Comparison of ENCODE assay signal across 23 cellular contexts in the genomic region with DNA sequence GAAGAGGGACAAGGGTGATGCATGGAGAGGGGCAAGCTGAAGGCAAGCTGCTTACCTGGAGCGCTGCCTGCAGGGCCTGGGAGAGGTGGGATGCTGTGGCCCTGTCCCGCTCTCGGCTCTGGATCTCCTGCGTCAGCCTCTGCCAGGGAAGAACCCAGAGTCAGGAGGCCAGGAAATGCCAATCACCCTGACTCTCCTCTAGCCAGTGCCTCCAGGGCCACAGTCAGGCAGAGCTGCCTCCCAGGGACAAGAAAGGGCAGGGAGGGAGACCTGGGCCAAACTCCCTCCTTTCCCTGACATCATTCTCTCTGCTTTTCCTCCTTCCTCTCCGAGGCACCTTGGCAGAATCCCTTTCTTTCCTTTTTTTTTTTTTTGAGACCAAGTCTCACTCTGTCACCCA. TPM values are rescaled to one million over a fixed set of nuclear protein-coding genes. Genes with fewer than 3 reads are reported as not detected.
DNase-seq lines count a peak whose midpoint lies in the region; ATAC-seq and TF ChIP-seq lines count a peak whose summit lies in the region.
"Had no signal": no experiment of that assay in that cellular context is flagged by ENCODE, and none has a peak within 500 bp of the region (broad histone marks: within the 10 kb centered on the region; RNA-seq: fewer than 3 reads in every experiment).

No MANE protein-coding gene starts in this region.

- H4K20me1 ChIP-seq in osteoblast (ENCODE audit: insufficient read depth, low read length) = no peaks in the 10 kb centered on the region

- WGBS in prostate gland = 77% methylated on average over 5 of the region's 5 CpGs
- 70% methylated on average over 5 of the region's 5 CpGs for WGBS in suprapubic skin

- no peak for TF ChIP-seq EP300 in suprapubic skin (IDR thresholded peaks at IDR 0.05)

- no peak overlapping the region for H3K4me2 ChIP-seq in osteoblast (ENCODE audit: insufficient read depth, low read length)

- TF ChIP-seq CTCF in RWPE1 (conservative IDR thresholded peaks at IDR 0.05; ENCODE audit: low read depth) (no peak), osteoblast (IDR thresholded peaks at IDR 0.05; ENCODE audit: extremely low read depth, low read depth, low read length) (no peak), prostate gland (IDR thresholded peaks at IDR 0.05) (no peak), suprapubic skin (IDR thresholded peaks at IDR 0.05) (no peak)

- no peaks in the 10 kb centered on the region for H3K27me3 ChIP-seq in osteoblast (ENCODE audit: insufficient read depth, low read length)
- H3K27me3 ChIP-seq in prostate gland (replicated peaks; ENCODE audit: insufficient read depth) = no peaks in the 10 kb centered on the region
- H3K27me3 ChIP-seq in suprapubic skin = no peaks in the 10 kb centered on the region
- H3K27me3 ChIP-seq: BE2C had no signal

- POLR2A ChIA-PET in RWPE1 (lab: Yijun Ruan, JAX; ENCODE audit: low non-redundant PET) = no interaction called here

- intact Hi-C loops in prostate gland (cut with DNase I) = loop anchor here (10.0 kb wide), 1 partner anchor 263 kb away; no protein-coding TSS in a partner anchor

- no peaks in the 10 kb centered on the region for H3K9me3 ChIP-seq in osteoblast (ENCODE audit: low read depth, low read length)
- no peaks in the 10 kb centered on the region for H3K9me3 ChIP-seq in prostate gland
- H3K9me3 ChIP-seq in suprapubic skin = no peaks in the 10 kb centered on the region
- H3K9me3 ChIP-seq: BE2C had no signal

- peak overlapping the region; percentile 21; the same call in 1 of the 2 replicates for H3K27ac ChIP-seq in RWPE1
- H3K27ac ChIP-seq in osteoblast (ENCODE audit: low read depth, low read length) = no peak overlapping the region
- no peak overlapping the region for H3K27ac ChIP-seq in prostate gland
- H3K27ac ChIP-seq in suprapubic skin = no peak overlapping the region
- H3K27ac ChIP-seq: GM23248 had no signal

- no peak for ATAC-seq in GM21447 (IDR thresholded peaks at IDR 0.05; ENCODE audit: unreplicated experiment)
- ATAC-seq: GM12878, HCT116 had no signal

- H2AFZ ChIP-seq in osteoblast (ENCODE audit: low read length) = no peak overlapping the region
- H2AFZ ChIP-seq: GM23248 had no signal

- H3K79me2 ChIP-seq in osteoblast (ENCODE audit: insufficient read depth, low read length) = no peaks in the 10 kb centered on the region

- DNase-seq in EH (ENCODE audit: low read depth) (peak; percentile 25), ELR (ENCODE audit: low read depth) (peak; percentile 37), RWPE1 (ENCODE audit: low spot score) (no peak), osteoblast (ENCODE audit: insufficient read length, low spot score, missing footprints) (peak; percentile 76), prostate gland (ENCODE audit: low spot score) (no peak), iPS-NIHi7 (ENCODE audit: extremely low spot score) (no peak), suprapubic skin (ENCODE audit: low spot score in 2 of 2) (no peak)
- DNase-seq: ACHN; BE2C; C1 segment of cervical spinal cord; CD4-positive, CD25-positive, alpha-beta regulatory T cell; CD8-positive, alpha-beta memory T cell; COR-L47; DMS 273 treated with DMSO at 0.1 percent for 48 hours; DMS53; DND-41; GM23248; H7; HFFc6; KG1 had no signal

- CTCF ChIA-PET in RWPE1 (lab: Yijun Ruan, JAX) = interaction anchor here (0.9 to 1.8 kb wide), 2 partner anchors 12 to 268 kb away, joined by 5 read pairs; a partner anchor contains a TSS

- H3K36me3 ChIP-seq in osteoblast (ENCODE audit: insufficient read depth, low read length) (no peaks in the 10 kb centered on the region), prostate gland (no peaks in the 10 kb centered on the region), suprapubic skin (peaks cover 53% of the 10 kb centered on the region)
- H3K36me3 ChIP-seq: BE2C had no signal

- TF ChIP-seq POLR2A in prostate gland (IDR thresholded peaks at IDR 0.05) (no peak), suprapubic skin (IDR thresholded peaks at IDR 0.05) (no peak)

- H3K4me3 ChIP-seq in osteoblast (ENCODE audit: insufficient read depth, low read length) (no peak overlapping the region), prostate gland (no peak overlapping the region), suprapubic skin (no peak overlapping the region)
- H3K4me3 ChIP-seq: GM12878, GM23248 had no signal

- H3K4me1 ChIP-seq in osteoblast (ENCODE audit: insufficient read depth, low read length) (no peaks in the 10 kb centered on the region), prostate gland (replicated peaks) (no peaks in the 10 kb centered on the region), suprapubic skin (peaks cover 18% of the 10 kb centered on the region)
- H3K4me1 ChIP-seq: BE2C had no signal

RNA-seq across cellular contexts. Expression of a gene that starts 11.3 kb away (rescaled TPM):
- total RNA-seq in osteoblast (0.72 and 0.88 TPM in 2 replicates), prostate gland (10 to 100 TPM; 16.9 to 17.2 TPM), suprapubic skin (10 to 100 TPM in 2 of 4 donors, 1 to 10 TPM in 2; 5.6 to 33.1 (median 9.6) TPM)

RNA-seq across cellular contexts. Expression of a gene that starts 15.2 kb away (rescaled TPM):
- total RNA-seq in osteoblast (not detected in 2 replicates), prostate gland (10 to 100 TPM; 23.0 to 29.1 TPM), suprapubic skin (100 to 1,000 TPM; 218 to 425 (median 274) TPM)
- total RNA-seq: GM23248, H7, HFFc6 had no signal

RNA-seq across cellular contexts. Expression of a gene that starts 32.9 kb away (rescaled TPM):
- total RNA-seq in osteoblast (23.2 and 23.6 TPM in 2 replicates), prostate gland (10 to 100 TPM; 20.9 to 25.1 TPM), suprapubic skin (10 to 100 TPM; 20.0 to 43.6 (median 26.9) TPM)

RNA-seq across cellular contexts. Expression of a gene that starts 33.0 kb away (rescaled TPM):
- 59.2 and 59.4 TPM in 2 replicates for total RNA-seq in osteoblast
- 10 to 100 TPM; 75.5 to 79.0 TPM for total RNA-seq in prostate gland
- 10 to 100 TPM; 59.6 to 89.7 (median 71.5) TPM for total RNA-seq in suprapubic skin

Comparison
In these comparisons a context has a peak if more than half of its experiments do, and no peak if none do; other contexts are left out.
1. DNase-seq: peak in EH (single experiment), ELR (single experiment) and osteoblast (single experiment); none in RWPE1 (single experiment), prostate gland (single experiment), iPS-NIHi7 (single experiment) and suprapubic skin (0 of 2).
2. RNA of a gene that starts 15.2 kb away (total RNA-seq): 218 to 425 TPM in suprapubic skin and 23.0 to 29.1 TPM in prostate gland; not detected in osteoblast; every median in the first group is over 10 times any median in the second.